In genomic region chr3:12999147-13000140, GRCh38 we compare ENCODE assay signal across 1 cellular context.
TF ChIP-seq lines count a peak whose summit lies in the region.

No MANE protein-coding gene starts in this region.

TF ChIP-seq in K562, 482 proteins besides CTCF, POLR2A, EP300 and RAD21 (continued from another document and continues in another):
- TF ChIP-seq CUX1 (CRISPR knock-in tag; IDR thresholded peaks at IDR 0.05) = no peak
- no peak for TF ChIP-seq RBM17 (IDR thresholded peaks at IDR 0.05; ENCODE audit: borderline replicate concordance, low read depth, low read length)
- TF ChIP-seq, protein P1, sequence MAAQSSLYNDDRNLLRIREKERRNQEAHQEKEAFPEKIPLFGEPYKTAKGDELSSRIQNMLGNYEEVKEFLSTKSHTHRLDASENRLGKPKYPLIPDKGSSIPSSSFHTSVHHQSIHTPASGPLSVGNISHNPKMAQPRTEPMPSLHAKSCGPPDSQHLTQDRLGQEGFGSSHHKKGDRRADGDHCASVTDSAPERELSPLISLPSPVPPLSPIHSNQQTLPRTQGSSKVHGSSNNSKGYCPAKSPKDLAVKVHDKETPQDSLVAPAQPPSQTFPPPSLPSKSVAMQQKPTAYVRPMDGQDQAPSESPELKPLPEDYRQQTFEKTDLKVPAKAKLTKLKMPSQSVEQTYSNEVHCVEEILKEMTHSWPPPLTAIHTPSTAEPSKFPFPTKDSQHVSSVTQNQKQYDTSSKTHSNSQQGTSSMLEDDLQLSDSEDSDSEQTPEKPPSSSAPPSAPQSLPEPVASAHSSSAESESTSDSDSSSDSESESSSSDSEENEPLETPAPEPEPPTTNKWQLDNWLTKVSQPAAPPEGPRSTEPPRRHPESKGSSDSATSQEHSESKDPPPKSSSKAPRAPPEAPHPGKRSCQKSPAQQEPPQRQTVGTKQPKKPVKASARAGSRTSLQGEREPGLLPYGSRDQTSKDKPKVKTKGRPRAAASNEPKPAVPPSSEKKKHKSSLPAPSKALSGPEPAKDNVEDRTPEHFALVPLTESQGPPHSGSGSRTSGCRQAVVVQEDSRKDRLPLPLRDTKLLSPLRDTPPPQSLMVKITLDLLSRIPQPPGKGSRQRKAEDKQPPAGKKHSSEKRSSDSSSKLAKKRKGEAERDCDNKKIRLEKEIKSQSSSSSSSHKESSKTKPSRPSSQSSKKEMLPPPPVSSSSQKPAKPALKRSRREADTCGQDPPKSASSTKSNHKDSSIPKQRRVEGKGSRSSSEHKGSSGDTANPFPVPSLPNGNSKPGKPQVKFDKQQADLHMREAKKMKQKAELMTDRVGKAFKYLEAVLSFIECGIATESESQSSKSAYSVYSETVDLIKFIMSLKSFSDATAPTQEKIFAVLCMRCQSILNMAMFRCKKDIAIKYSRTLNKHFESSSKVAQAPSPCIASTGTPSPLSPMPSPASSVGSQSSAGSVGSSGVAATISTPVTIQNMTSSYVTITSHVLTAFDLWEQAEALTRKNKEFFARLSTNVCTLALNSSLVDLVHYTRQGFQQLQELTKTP (IDR thresholded peaks at IDR 0.05; ENCODE audit: low read depth in 1 of 2, partially characterized antibody in 2 of 2) = peak; percentile 64 to 72
- no peak for TF ChIP-seq ETS2 (tag; IDR thresholded peaks at IDR 0.05; ENCODE audit: borderline replicate concordance, poor library complexity, severe bottlenecking)
- TF ChIP-seq ZMIZ1 (IDR thresholded peaks at IDR 0.05; ENCODE audit: low read depth in 2 of 2, low read length in 2 of 2) = 0 out of 4 replicates have a peak, but pooled peaks of 1 of the 2 experiments have one; percentile 29
- TF ChIP-seq ETV1 (tag; conservative IDR thresholded peaks at IDR 0.05; ENCODE audit: low read depth) = peak; percentile 80
- TF ChIP-seq DACH1 (IDR thresholded peaks at IDR 0.05; ENCODE audit: partially characterized antibody) = no peak
- TF ChIP-seq SPI1 (IDR thresholded peaks at IDR 0.05; ENCODE audit: borderline replicate concordance, low read depth, low read length) = peak; percentile 24; the same call in 1 of the 2 replicates
- TF ChIP-seq, protein P2, sequence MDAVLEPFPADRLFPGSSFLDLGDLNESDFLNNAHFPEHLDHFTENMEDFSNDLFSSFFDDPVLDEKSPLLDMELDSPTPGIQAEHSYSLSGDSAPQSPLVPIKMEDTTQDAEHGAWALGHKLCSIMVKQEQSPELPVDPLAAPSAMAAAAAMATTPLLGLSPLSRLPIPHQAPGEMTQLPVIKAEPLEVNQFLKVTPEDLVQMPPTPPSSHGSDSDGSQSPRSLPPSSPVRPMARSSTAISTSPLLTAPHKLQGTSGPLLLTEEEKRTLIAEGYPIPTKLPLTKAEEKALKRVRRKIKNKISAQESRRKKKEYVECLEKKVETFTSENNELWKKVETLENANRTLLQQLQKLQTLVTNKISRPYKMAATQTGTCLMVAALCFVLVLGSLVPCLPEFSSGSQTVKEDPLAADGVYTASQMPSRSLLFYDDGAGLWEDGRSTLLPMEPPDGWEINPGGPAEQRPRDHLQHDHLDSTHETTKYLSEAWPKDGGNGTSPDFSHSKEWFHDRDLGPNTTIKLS (IDR thresholded peaks at IDR 0.05; ENCODE audit: borderline replicate concordance, low read depth) = peak; percentile 73; the same call in 1 of the 2 replicates
- TF ChIP-seq ZNF143 (CRISPR knock-in tag; IDR thresholded peaks at IDR 0.05) = no peak
- TF ChIP-seq, protein P3, sequence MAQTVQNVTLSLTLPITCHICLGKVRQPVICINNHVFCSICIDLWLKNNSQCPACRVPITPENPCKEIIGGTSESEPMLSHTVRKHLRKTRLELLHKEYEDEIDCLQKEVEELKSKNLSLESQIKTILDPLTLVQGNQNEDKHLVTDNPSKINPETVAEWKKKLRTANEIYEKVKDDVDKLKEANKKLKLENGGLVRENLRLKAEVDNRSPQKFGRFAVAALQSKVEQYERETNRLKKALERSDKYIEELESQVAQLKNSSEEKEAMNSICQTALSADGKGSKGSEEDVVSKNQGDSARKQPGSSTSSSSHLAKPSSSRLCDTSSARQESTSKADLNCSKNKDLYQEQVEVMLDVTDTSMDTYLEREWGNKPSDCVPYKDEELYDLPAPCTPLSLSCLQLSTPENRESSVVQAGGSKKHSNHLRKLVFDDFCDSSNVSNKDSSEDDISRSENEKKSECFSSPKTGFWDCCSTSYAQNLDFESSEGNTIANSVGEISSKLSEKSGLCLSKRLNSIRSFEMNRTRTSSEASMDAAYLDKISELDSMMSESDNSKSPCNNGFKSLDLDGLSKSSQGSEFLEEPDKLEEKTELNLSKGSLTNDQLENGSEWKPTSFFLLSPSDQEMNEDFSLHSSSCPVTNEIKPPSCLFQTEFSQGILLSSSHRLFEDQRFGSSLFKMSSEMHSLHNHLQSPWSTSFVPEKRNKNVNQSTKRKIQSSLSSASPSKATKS (CRISPR knock-in tag; IDR thresholded peaks at IDR 0.05) = no peak
- peak; percentile 88 for TF ChIP-seq ZFP36 (IDR thresholded peaks at IDR 0.05; ENCODE audit: low read depth, low read length, partially characterized antibody)
- peak; percentile 56 for TF ChIP-seq RBM25 (IDR thresholded peaks at IDR 0.05; ENCODE audit: low read depth, low read length, severe bottlenecking)
- peak; percentile 91 for TF ChIP-seq RNF2 (IDR thresholded peaks at IDR 0.05)
- TF ChIP-seq GATA2 (CRISPR knock-in tag; IDR thresholded peaks at IDR 0.05) = no peak
- TF ChIP-seq SMARCE1 (IDR thresholded peaks at IDR 0.05) = peak; percentile 75; the same call in 1 of the 2 replicates
- peak; percentile 90 for TF ChIP-seq ESRRA (IDR thresholded peaks at IDR 0.05; ENCODE audit: borderline replicate concordance, low read depth)
- peak; percentile 80 for TF ChIP-seq NBN (IDR thresholded peaks at IDR 0.05; ENCODE audit: low read depth)
- TF ChIP-seq SIN3A (IDR thresholded peaks at IDR 0.05; ENCODE audit: borderline replicate concordance in 2 of 2, control insufficient read depth in 1 of 2, low read depth in 2 of 2, low read length in 2 of 2) = 0 out of 4 replicates have a peak, but pooled peaks of 1 of the 2 experiments have one; percentile 39
- no peak; the same call in 1 of the 2 replicates for TF ChIP-seq PTRF (tag; IDR thresholded peaks at IDR 0.05)
- TF ChIP-seq SOX6 (IDR thresholded peaks at IDR 0.05) = peak; percentile 98
- peak; percentile 90 for TF ChIP-seq BHLHE40 (IDR thresholded peaks at IDR 0.05; ENCODE audit: low read length)
- peak; percentile 97; the same call in 1 of the 2 replicates for TF ChIP-seq HDGF (IDR thresholded peaks at IDR 0.05)
- no peak for TF ChIP-seq EWSR1 (IDR thresholded peaks at IDR 0.05; ENCODE audit: borderline replicate concordance, low read depth, partially characterized antibody)
- peak; percentile 36; the same call in 1 of the 2 replicates for TF ChIP-seq KLF13 (tag; IDR thresholded peaks at IDR 0.05; ENCODE audit: borderline replicate concordance, low read depth)
- TF ChIP-seq ZNF77 (CRISPR knock-in tag; IDR thresholded peaks at IDR 0.05) = no peak
- TF ChIP-seq MAFK (IDR thresholded peaks at IDR 0.05; ENCODE audit: low read length) = peak; percentile 89; the same call in 1 of the 2 replicates
- TF ChIP-seq ETV6 (IDR thresholded peaks at IDR 0.05; ENCODE audit: borderline replicate concordance in 1 of 2, low read depth in 2 of 2, low read length in 1 of 2) = no peak
- no peak for TF ChIP-seq ETV6 (CRISPR knock-in tag; IDR thresholded peaks at IDR 0.05; ENCODE audit: borderline replicate concordance)
- TF ChIP-seq MTA2 (IDR thresholded peaks at IDR 0.05; ENCODE audit: low read depth) = peak; percentile 58; the same call in 1 of the 2 replicates
- TF ChIP-seq MYNN (IDR thresholded peaks at IDR 0.05) = peak; percentile 74; the same call in 1 of the 2 replicates
- TF ChIP-seq MYNN (CRISPR knock-in tag; IDR thresholded peaks at IDR 0.05) = no peak
- TF ChIP-seq SFPQ (IDR thresholded peaks at IDR 0.05; ENCODE audit: low read depth, low read length) = no peak
- TF ChIP-seq WHSC1 (IDR thresholded peaks at IDR 0.05; ENCODE audit: low read length) = no peak
- TF ChIP-seq CCAR2 (IDR thresholded peaks at IDR 0.05; ENCODE audit: low read depth, low read length) = peak; percentile 90; the same call in 1 of the 2 replicates
- no peak for TF ChIP-seq ZNF146 (CRISPR knock-in tag; IDR thresholded peaks at IDR 0.05; ENCODE audit: unreplicated experiment)
- no peak for TF ChIP-seq HDAC8 (tag; IDR thresholded peaks at IDR 0.05)
- TF ChIP-seq E4F1 (CRISPR knock-in tag; IDR thresholded peaks at IDR 0.05; ENCODE audit: borderline replicate concordance) = no peak
- no peak; the same call in 1 of the 2 replicates for TF ChIP-seq ZC3H11A (IDR thresholded peaks at IDR 0.05; ENCODE audit: low read depth, low read length)
- TF ChIP-seq NFXL1 (CRISPR knock-in tag; IDR thresholded peaks at IDR 0.05) = 0 out of 2 replicates have a peak, but pooled peaks have one; percentile 59
- no peak for TF ChIP-seq KDM2B (CRISPR knock-in tag; IDR thresholded peaks at IDR 0.05)
